In genomic region chr6:69917834-69918233, GRCh38 we compare ENCODE assay signal across 10 cellular contexts. TPM values are rescaled to one million over a fixed set of nuclear protein-coding genes. Genes with fewer than 3 reads are reported as not detected.
DNase-seq lines count a peak whose midpoint lies in the region; ATAC-seq and TF ChIP-seq lines count a peak whose summit lies in the region.
"Had no signal": no experiment of that assay in that cellular context is flagged by ENCODE, and none has a peak within 500 bp of the region (broad histone marks: within the 10 kb centered on the region; RNA-seq: fewer than 3 reads in every experiment).

No MANE protein-coding gene starts in this region.

- no peak overlapping the region for H3K27ac ChIP-seq in lower lobe of right lung
- H3K27ac ChIP-seq: 22Rv1, cardiac muscle cell had no signal

- ATAC-seq in HG02884 (IDR thresholded peaks at IDR 0.05; ENCODE audit: unreplicated experiment) (peak; percentile 76), lower lobe of right lung (no peak)

- H3K27me3 ChIP-seq in lower lobe of right lung (ENCODE audit: low read depth), result no peaks in the 10 kb centered on the region
- H3K27me3 ChIP-seq: cardiac muscle cell had no signal

- no peaks in the 10 kb centered on the region for H3K9me3 ChIP-seq in lower lobe of right lung

- H3K4me1 ChIP-seq in lower lobe of right lung, result no peaks in the 10 kb centered on the region

- H3K36me3 ChIP-seq in lower lobe of right lung, result no peaks in the 10 kb centered on the region
- H3K36me3 ChIP-seq: cardiac muscle cell had no signal

- H3K4me3 ChIP-seq in lower lobe of right lung, result no peak overlapping the region
- H3K4me3 ChIP-seq: cardiac muscle cell had no signal

- no peak for TF ChIP-seq CTCF in lower lobe of right lung (IDR thresholded peaks at IDR 0.05)

- peak; percentile 37 for DNase-seq in DMS 273 (lab: John Stamatoyannopoulos, UW; ENCODE audit: unreplicated experiment)
- no peak for DNase-seq in DMS 273 treated with DMSO at 0.1 percent for 48 hours (lab: John Stamatoyannopoulos, UW)
- DNase-seq in UCSD-AML1 (lab: John Stamatoyannopoulos, UW; ENCODE audit: unreplicated experiment), result peak; percentile 1
- peak; percentile 35 for DNase-seq in posterior vena cava (ENCODE audit: low spot score)
- DNase-seq in lower lobe of right lung, result no peak
- DNase-seq in C1 segment of cervical spinal cord (lab: John Stamatoyannopoulos, UW), result no peak
- no peak for DNase-seq in putamen (ENCODE audit: low spot score)

- intact Hi-C loops in posterior vena cava (cut with DNase I), result no loop called here
- intact Hi-C loops in lower lobe of right lung (cut with DNase I), result no loop called here

RNA-seq across cellular contexts. Expression of gene COL19A1, which starts 51.5 kb away (rescaled TPM):
- under 1 TPM; 0.14 to 0.46 TPM for total RNA-seq in posterior vena cava
- total RNA-seq in lower lobe of right lung, result not detected

Comparison
In these comparisons a context has a peak if more than half of its experiments do, and no peak if none do; other contexts are left out.
1. DNase-seq: peak in DMS 273 (single experiment), UCSD-AML1 (single experiment) and posterior vena cava (single experiment); none in DMS 273 treated with DMSO at 0.1 percent for 48 hours (single experiment), lower lobe of right lung (single experiment), C1 segment of cervical spinal cord (0 of 14) and putamen (single experiment).